Comparison of ENCODE assay signal across 21 cellular contexts in the genomic region with DNA sequence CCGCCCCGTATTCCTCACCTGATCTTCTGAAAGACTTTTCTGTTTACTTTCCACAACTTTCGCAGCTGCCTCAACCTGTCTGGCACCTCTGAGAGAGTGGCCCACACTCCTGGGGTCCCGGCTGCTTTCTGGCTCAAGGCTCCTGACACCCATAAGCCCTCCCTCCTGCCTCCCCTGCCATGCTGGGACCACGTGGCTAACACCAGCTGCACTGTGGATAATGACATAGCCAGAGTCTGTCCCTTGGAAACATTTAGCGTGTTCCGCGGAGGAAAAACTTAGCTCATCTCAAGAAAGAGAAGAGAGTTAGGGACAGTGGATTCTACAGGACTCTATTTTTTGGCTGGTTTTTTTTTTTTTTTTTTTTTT. TPM values are rescaled to one million over a fixed set of nuclear protein-coding genes. Genes with fewer than 3 reads are reported as not detected.
DNase-seq lines count a peak whose midpoint lies in the region; TF ChIP-seq lines count a peak whose summit lies in the region.
"Had no signal": no experiment of that assay in that cellular context is flagged by ENCODE, and none has a peak within 500 bp of the region (broad histone marks: within the 10 kb centered on the region; RNA-seq: fewer than 3 reads in every experiment).

No MANE protein-coding gene starts in this region.

- TF ChIP-seq CTCF in RWPE1 (conservative IDR thresholded peaks at IDR 0.05; ENCODE audit: low read depth) (no peak), epithelial cell of esophagus (IDR thresholded peaks at IDR 0.05; ENCODE audit: insufficient read depth, low read depth, low read length, missing control alignments) (no peak), osteoblast (IDR thresholded peaks at IDR 0.05; ENCODE audit: extremely low read depth, low read depth, low read length) (no peak), spleen (IDR thresholded peaks at IDR 0.05 in 8 of 11, conservative IDR thresholded peaks at IDR 0.05 in 3 of 11) (no peak), thyroid gland (IDR thresholded peaks at IDR 0.05) (no peak)

- no peaks in the 10 kb centered on the region for H3K9me3 ChIP-seq in osteoblast (ENCODE audit: low read depth, low read length)
- no peaks in the 10 kb centered on the region for H3K9me3 ChIP-seq in spleen
- H3K9me3 ChIP-seq in thyroid gland, result no peaks in the 10 kb centered on the region
- H3K9me3 ChIP-seq: BE2C, HAP-1, SJSA1 had no signal

- no peak overlapping the region for H3K4me2 ChIP-seq in osteoblast (ENCODE audit: insufficient read depth, low read length)

- no peak overlapping the region for H3K4me3 ChIP-seq in epithelial cell of esophagus (ENCODE audit: low read length)
- H3K4me3 ChIP-seq in osteoblast (ENCODE audit: insufficient read depth, low read length), result no peak overlapping the region
- no peak overlapping the region for H3K4me3 ChIP-seq in spleen
- no peak overlapping the region for H3K4me3 ChIP-seq in thyroid gland (replicated peaks in 1 of 3)
- H3K4me3 ChIP-seq: HAP-1, SJSA1 had no signal

- H3K4me1 ChIP-seq in osteoblast (ENCODE audit: insufficient read depth, low read length) (peaks cover 7% of the 10 kb centered on the region), spleen (peaks cover 0 to 44% (median 27%) of the 10 kb centered on the region in 6 donors), thyroid gland (peaks cover 0 to 22% of the 10 kb centered on the region in 2 donors)
- H3K4me1 ChIP-seq: BE2C, SJSA1 had no signal

- H4K20me1 ChIP-seq in osteoblast (ENCODE audit: insufficient read depth, low read length), result no peaks in the 10 kb centered on the region

- no peak overlapping the region for H2AFZ ChIP-seq in osteoblast (ENCODE audit: low read length)

- H3K27me3 ChIP-seq in osteoblast (ENCODE audit: insufficient read depth, low read length) (no peaks in the 10 kb centered on the region), spleen (replicated peaks in 1 of 7) (no peaks in the 10 kb centered on the region), thyroid gland (no peaks in the 10 kb centered on the region)
- H3K27me3 ChIP-seq: BE2C, SJSA1 had no signal

- no peaks in the 10 kb centered on the region for H3K36me3 ChIP-seq in osteoblast (ENCODE audit: insufficient read depth, low read length)
- H3K36me3 ChIP-seq in spleen, result no peaks in the 10 kb centered on the region
- H3K36me3 ChIP-seq in thyroid gland, result no peaks in the 10 kb centered on the region
- H3K36me3 ChIP-seq: BE2C, HAP-1, SJSA1 had no signal

- CTCF ChIA-PET in RWPE1 (lab: Yijun Ruan, JAX), result interaction anchor here (0.6 kb wide), 2 partner anchors 54 to 570 kb away, joined by 3 to 5 read pairs; no protein-coding TSS in a partner anchor

- intact Hi-C loops in spleen (cut with DNase I; ENCODE audit: low total_unique reads), result no loop called here
- intact Hi-C loops in thyroid gland (cut with DNase I), result no loop called here
- intact Hi-C loops in posterior vena cava (cut with DNase I), result loop anchor here in 1 of 2 donors (10.0 kb wide), 1 partner anchor 576 kb away; no protein-coding TSS in a partner anchor

- DNase-seq in D341Med (ENCODE audit: low spot score) (peak; percentile 64), RWPE1 (ENCODE audit: low spot score) (no peak), epithelial cell of esophagus (ENCODE audit: low read depth) (peak; percentile 13), osteoblast (ENCODE audit: insufficient read length, low spot score, missing footprints) (peak; percentile 58), spleen (no peak), thyroid gland (no peak), posterior vena cava (ENCODE audit: low spot score) (no peak)
- DNase-seq: BE2C; CD4-positive, alpha-beta T cell; DMS53; IMR-90; Kasumi-1; NCI-H1105; NCI-H1694; NCI-H2107; NCI-H345; NCI-H526; OCI-M1; RPMI8226 had no signal

- POLR2A ChIA-PET in RWPE1 (lab: Yijun Ruan, JAX; ENCODE audit: low non-redundant PET), result interaction anchor here (0.6 kb wide), 1 partner anchor 33 kb away, joined by 7 read pairs; no protein-coding TSS in a partner anchor

- 82 to 94% (median 90%) methylated on average over 8 of the region's 8 CpGs for WGBS in spleen, 5 donors
- WGBS in thyroid gland, 2 donors, result 65 to 68% methylated on average over 8 of the region's 8 CpGs

- peak overlapping the region; percentile 21; the same call in 1 of the 2 replicates for H3K27ac ChIP-seq in RWPE1
- H3K27ac ChIP-seq in osteoblast (ENCODE audit: low read depth, low read length), result no peak overlapping the region
- H3K27ac ChIP-seq in spleen, result no peak overlapping the region
- H3K27ac ChIP-seq in thyroid gland, result no peak overlapping the region
- H3K27ac ChIP-seq: SJSA1 had no signal

- no peaks in the 10 kb centered on the region for H3K79me2 ChIP-seq in osteoblast (ENCODE audit: insufficient read depth, low read length)

- TF ChIP-seq POLR2A in spleen (IDR thresholded peaks at IDR 0.05) (no peak), thyroid gland (IDR thresholded peaks at IDR 0.05) (no peak)

RNA-seq across cellular contexts. Expression of a gene that starts 46.0 kb away (rescaled TPM):
- total RNA-seq in osteoblast (44.8 and 56.8 TPM in 2 replicates), spleen (100 to 1,000 TPM in 2 of 7 donors, 10 to 100 TPM in 5; 74.2 to 154 (median 92.6) TPM), thyroid gland (100 to 1,000 TPM in 1 of 4 donors, 10 to 100 TPM in 3; 63.4 to 134 (median 88.2) TPM), posterior vena cava (10 to 100 TPM; 52.3 to 53.5 TPM)
- 1 to 10 TPM; 2.5 to 4.2 (median 2.8) TPM for polyA plus RNA-seq in spleen

Comparison
In these comparisons a context has a peak if more than half of its experiments do, and no peak if none do; other contexts are left out.
1. DNase-seq: peak in D341Med (single experiment), epithelial cell of esophagus (single experiment) and osteoblast (single experiment); none in RWPE1 (single experiment), spleen (single experiment), thyroid gland (0 of 2) and posterior vena cava (single experiment).